ENCODE assay signal across 19 cellular contexts in the genomic region with DNA sequence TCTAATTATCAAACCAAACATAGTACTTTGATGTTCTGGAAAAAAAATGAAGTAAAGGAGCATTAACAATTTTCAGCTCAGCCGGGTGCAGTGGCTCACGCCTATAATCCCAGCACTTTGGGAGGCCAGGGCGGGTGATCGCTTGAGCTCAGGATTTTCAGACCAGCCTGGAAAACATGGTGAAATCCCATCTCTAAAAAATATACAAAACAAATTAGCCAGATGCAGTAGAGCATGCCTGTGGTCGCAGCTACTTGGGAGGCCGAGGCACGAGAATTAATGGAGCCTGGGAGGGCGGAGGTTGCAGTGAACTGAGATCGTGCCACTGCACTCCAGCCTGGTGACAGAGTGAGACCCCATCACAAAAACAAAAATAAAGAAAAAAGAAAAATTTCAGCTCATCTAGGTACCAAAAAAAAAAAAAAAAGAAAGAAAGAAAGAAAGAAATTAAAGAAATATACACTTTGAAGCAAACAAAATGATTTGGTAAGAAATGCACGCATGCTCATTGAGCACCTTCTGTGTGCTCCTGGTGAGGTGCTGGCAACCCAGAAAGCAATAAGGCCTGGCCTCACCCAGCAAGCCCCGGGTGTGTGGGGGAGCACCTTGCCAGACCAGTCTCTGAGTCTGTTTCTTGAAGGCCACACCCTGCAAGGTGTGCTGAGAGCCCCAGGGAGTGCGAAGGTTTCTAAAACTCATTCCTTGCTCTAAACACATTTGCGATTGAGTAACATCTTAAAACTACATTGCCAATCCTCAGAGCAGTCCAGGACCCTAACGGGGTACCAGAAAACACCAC.
DNase-seq lines count a peak whose midpoint lies in the region; ATAC-seq and TF ChIP-seq lines count a peak whose summit lies in the region.
"Had no signal": no experiment of that assay in that cellular context is flagged by ENCODE, and none has a peak within 500 bp of the region (broad histone marks: within the 10 kb centered on the region; RNA-seq: fewer than 3 reads in every experiment).

No MANE protein-coding gene starts in this region.

- DNase-seq in cardiac septum (ENCODE audit: low spot score): peak; percentile 19
- DNase-seq in Right ventricle myocardium superior: no peak
- peak; percentile 27 for DNase-seq in glomerular visceral epithelial cell (ENCODE audit: extremely low spot score)
- no peak for DNase-seq in neural crest cell (ENCODE audit: low read depth, low spot score)
- DNase-seq in NCI-H446 (lab: John Stamatoyannopoulos, UW): no peak
- DNase-seq in activated CD8-positive, alpha-beta memory T cell treated with anti-CD3 and anti-CD28 coated beads, Interleukin-2, amount 50 U/mL, for 4 hours: no peak
- DNase-seq: activated CD4-positive, alpha-beta T cell treated with anti-CD3 and anti-CD28 coated beads for 48 hours; activated CD8-positive, alpha-beta memory T cell treated with anti-CD3 and anti-CD28 coated beads, Interleukin-2, amount 50 U/mL, for 48 hours; activated gamma-delta T cell; anterior cingulate cortex; endodermal cell; HCEC 1CT; left ventricle myocardium inferior; naive thymus-derived CD4-positive, alpha-beta T cell; NCI-H1105 treated with DMSO at 0.1 percent for 48 hours; OCI-M1; stimulated activated CD4-positive, alpha-beta T cell treated with anti-CD3 and anti-CD28 coated beads, Interleukin-4, amount 100 ng/mL, for 1 hour had no signal

- intact Hi-C loops in cardiac septum (cut with DNase I) (no loop called here), Right ventricle myocardium superior (cut with DNase I) (no loop called here)

- TF ChIP-seq CTCF in neural crest cell (conservative IDR thresholded peaks at IDR 0.05): no peak

- no peaks in the 10 kb centered on the region for H3K9me3 Mint-ChIP-seq in neural crest cell

- H3K4me1 Mint-ChIP-seq in neural crest cell: no peaks in the 10 kb centered on the region
- H3K4me1 Mint-ChIP-seq: endodermal cell; naive thymus-derived CD4-positive, alpha-beta T cell had no signal

- ATAC-seq in Right ventricle myocardium superior (ENCODE audit: poor library complexity) (no peak), HG02981 (IDR thresholded peaks at IDR 0.05; ENCODE audit: unreplicated experiment) (no peak), GM18511 (IDR thresholded peaks at IDR 0.05; ENCODE audit: unreplicated experiment) (no peak)
- ATAC-seq: naive thymus-derived CD4-positive, alpha-beta T cell had no signal

- peak overlapping the region; percentile 9 for H3K27ac Mint-ChIP-seq in neural crest cell (ENCODE audit: unreplicated experiment)
- H3K27ac Mint-ChIP-seq: endodermal cell; naive thymus-derived CD4-positive, alpha-beta T cell had no signal

- no peaks in the 10 kb centered on the region for H3K27me3 Mint-ChIP-seq in neural crest cell (ENCODE audit: low read depth)

- no peaks in the 10 kb centered on the region for H3K36me3 Mint-ChIP-seq in neural crest cell (ENCODE audit: low read depth)

- H3K4me3 Mint-ChIP-seq in neural crest cell: no peak overlapping the region
- H3K4me3 Mint-ChIP-seq: endodermal cell; naive thymus-derived CD4-positive, alpha-beta T cell had no signal

Comparison
In these comparisons a context has a peak if more than half of its experiments do, and no peak if none do; other contexts are left out.
1. DNase-seq: peak in cardiac septum (single experiment) and glomerular visceral epithelial cell (single experiment); none in Right ventricle myocardium superior (single experiment), neural crest cell (single experiment), NCI-H446 (0 of 2) and activated CD8-positive, alpha-beta memory T cell treated with anti-CD3 and anti-CD28 coated beads, Interleukin-2, amount 50 U/mL, for 4 hours (single experiment).